ENCODE assay signal across 1 cellular context in genomic region chr19:16064209-16064889, GRCh38.
TF ChIP-seq lines count a peak whose summit lies in the region.

No MANE protein-coding gene starts in this region.

TF ChIP-seq in SK-N-SH treated with all-trans-retinoic acid at 6 μM for 48 hours, 23 proteins besides CTCF, POLR2A, EP300 and RAD21 (continued from another document):
- TF ChIP-seq, protein P1, sequence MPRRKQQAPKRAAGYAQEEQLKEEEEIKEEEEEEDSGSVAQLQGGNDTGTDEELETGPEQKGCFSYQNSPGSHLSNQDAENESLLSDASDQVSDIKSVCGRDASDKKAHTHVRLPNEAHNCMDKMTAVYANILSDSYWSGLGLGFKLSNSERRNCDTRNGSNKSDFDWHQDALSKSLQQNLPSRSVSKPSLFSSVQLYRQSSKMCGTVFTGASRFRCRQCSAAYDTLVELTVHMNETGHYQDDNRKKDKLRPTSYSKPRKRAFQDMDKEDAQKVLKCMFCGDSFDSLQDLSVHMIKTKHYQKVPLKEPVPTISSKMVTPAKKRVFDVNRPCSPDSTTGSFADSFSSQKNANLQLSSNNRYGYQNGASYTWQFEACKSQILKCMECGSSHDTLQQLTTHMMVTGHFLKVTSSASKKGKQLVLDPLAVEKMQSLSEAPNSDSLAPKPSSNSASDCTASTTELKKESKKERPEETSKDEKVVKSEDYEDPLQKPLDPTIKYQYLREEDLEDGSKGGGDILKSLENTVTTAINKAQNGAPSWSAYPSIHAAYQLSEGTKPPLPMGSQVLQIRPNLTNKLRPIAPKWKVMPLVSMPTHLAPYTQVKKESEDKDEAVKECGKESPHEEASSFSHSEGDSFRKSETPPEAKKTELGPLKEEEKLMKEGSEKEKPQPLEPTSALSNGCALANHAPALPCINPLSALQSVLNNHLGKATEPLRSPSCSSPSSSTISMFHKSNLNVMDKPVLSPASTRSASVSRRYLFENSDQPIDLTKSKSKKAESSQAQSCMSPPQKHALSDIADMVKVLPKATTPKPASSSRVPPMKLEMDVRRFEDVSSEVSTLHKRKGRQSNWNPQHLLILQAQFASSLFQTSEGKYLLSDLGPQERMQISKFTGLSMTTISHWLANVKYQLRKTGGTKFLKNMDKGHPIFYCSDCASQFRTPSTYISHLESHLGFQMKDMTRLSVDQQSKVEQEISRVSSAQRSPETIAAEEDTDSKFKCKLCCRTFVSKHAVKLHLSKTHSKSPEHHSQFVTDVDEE (CRISPR knock-in tag; IDR thresholded peaks at IDR 0.05): no peak
- TF ChIP-seq, protein P2, sequence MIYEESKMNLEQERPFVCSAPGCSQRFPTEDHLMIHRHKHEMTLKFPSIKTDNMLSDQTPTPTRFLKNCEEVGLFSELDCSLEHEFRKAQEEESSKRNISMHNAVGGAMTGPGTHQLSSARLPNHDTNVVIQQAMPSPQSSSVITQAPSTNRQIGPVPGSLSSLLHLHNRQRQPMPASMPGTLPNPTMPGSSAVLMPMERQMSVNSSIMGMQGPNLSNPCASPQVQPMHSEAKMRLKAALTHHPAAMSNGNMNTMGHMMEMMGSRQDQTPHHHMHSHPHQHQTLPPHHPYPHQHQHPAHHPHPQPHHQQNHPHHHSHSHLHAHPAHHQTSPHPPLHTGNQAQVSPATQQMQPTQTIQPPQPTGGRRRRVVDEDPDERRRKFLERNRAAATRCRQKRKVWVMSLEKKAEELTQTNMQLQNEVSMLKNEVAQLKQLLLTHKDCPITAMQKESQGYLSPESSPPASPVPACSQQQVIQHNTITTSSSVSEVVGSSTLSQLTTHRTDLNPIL (CRISPR knock-in tag; IDR thresholded peaks at IDR 0.05; ENCODE audit: low read depth): no peak
